Comparison of ENCODE assay signal across 10 cellular contexts in the genomic region with DNA sequence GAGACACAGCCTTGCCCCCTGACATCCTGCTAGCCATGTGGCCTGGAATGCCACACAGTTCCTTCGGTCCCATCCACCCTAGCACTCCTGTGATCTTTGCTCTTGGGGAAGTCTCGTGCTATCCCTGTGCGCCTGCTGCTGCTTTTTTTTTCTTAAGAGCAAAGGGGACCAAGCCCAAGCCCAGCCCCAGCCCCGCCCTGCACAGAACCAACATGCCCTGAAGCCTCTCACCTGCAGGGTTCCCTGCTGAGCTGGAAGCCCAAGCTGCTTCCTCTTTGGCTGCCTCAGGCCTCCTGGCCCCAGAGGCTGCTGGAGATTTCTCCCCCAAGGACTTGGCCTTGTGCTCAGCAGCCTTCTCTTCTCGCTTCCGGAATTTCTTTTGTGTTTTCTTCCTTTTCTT. TPM values are rescaled to one million over a fixed set of nuclear protein-coding genes. Genes with fewer than 3 reads are reported as not detected.
A peak's percentile ranks its signal among the peaks of the same experiment; 100 is the strongest.
DNase-seq lines count a peak whose midpoint lies in the region; ATAC-seq and TF ChIP-seq lines count a peak whose summit lies in the region.
"Had no signal": no experiment of that assay in that cellular context is flagged by ENCODE, and none has a peak within 500 bp of the region (broad histone marks: within the 10 kb centered on the region; RNA-seq: fewer than 3 reads in every experiment).

No MANE protein-coding gene starts in this region.

- H3K4me3 Mint-ChIP-seq in activated B cell treated with CpG ODN at 0.5 μM for 24 hours = peak overlapping the region; percentile 97

- H3K23ac ChIP-seq in mesendoderm (ENCODE audit: low read length) = no peak overlapping the region

- H3K18ac ChIP-seq in mesendoderm (ENCODE audit: low read length) = no peak overlapping the region

- H3K9ac ChIP-seq in mesendoderm (ENCODE audit: low read length) = peak overlapping the region; percentile 96

- H3K27me3 ChIP-seq in right atrium auricular region (no peaks in the 10 kb centered on the region), mesendoderm (ENCODE audit: insufficient read depth, low read length, poor library complexity) (no peaks in the 10 kb centered on the region)
- H3K27me3 ChIP-seq: heart left ventricle had no signal

- H2AK5ac ChIP-seq in mesendoderm (ENCODE audit: low read length) = no peak overlapping the region

- H3K27ac ChIP-seq in right atrium auricular region (no peak overlapping the region), mesendoderm (ENCODE audit: low read depth, low read length) (no peak overlapping the region)
- H3K27ac ChIP-seq: heart left ventricle had no signal

- H3K79me1 ChIP-seq in mesendoderm (ENCODE audit: low read length) = peaks cover 10% of the 10 kb centered on the region

- no peak for TF ChIP-seq CTCF in right atrium auricular region (IDR thresholded peaks at IDR 0.05)
- TF ChIP-seq CTCF in activated B cell treated with CpG ODN at 0.5 μM for 24 hours (IDR thresholded peaks at IDR 0.05) = no peak
- no peak for TF ChIP-seq CTCF in omental fat pad (IDR thresholded peaks at IDR 0.05)

- peaks cover 14% of the 10 kb centered on the region for H3K79me2 ChIP-seq in mesendoderm (ENCODE audit: control insufficient read depth, insufficient read depth, low read length)

- no peak overlapping the region for H4K5ac ChIP-seq in mesendoderm (ENCODE audit: low read length)

- H2BK120ac ChIP-seq in mesendoderm (ENCODE audit: low read depth, low read length) = no peak overlapping the region

- DNase-seq in cardiac septum (ENCODE audit: low spot score) (peak; percentile 49), right atrium auricular region (ENCODE audit: low spot score) (no peak), activated B cell treated with CpG ODN at 0.5 μM for 24 hours (peak; percentile 12), mesendoderm (peak; percentile 65), DMS114 treated with DMSO at 0.1 percent for 48 hours (lab: John Stamatoyannopoulos, UW; ENCODE audit: unreplicated experiment) (no peak), omental fat pad (ENCODE audit: low spot score) (no peak)
- DNase-seq: activated CD4-positive, alpha-beta T cell treated with anti-CD3 and anti-CD28 coated beads, Interleukin-2, amount 50 U/mL, for 48 hours had no signal

- intact Hi-C loops in cardiac septum (cut with DNase I) (loop anchor here (2.0 to 5.0 kb wide), 2 partner anchors 15 to 147 kb away; a partner anchor contains a TSS), activated B cell treated with CpG ODN at 0.5 μM for 24 hours (cut with micrococcal nuclease) (loop anchor here (10.0 kb wide), 1 partner anchor 731 kb away; a partner anchor contains a TSS)

- no peaks in the 10 kb centered on the region for H3K27me3 Mint-ChIP-seq in activated B cell treated with CpG ODN at 0.5 μM for 24 hours

- H3K4me1 Mint-ChIP-seq in activated B cell treated with CpG ODN at 0.5 μM for 24 hours = peaks cover 38% of the 10 kb centered on the region

- H3K4me3 ChIP-seq in right atrium auricular region (no peak overlapping the region), mesendoderm (ENCODE audit: low read length) (no peak overlapping the region)

- ATAC-seq in activated B cell treated with CpG ODN at 0.5 μM for 24 hours (ENCODE audit: low read depth) (no peak), GM21367 (IDR thresholded peaks at IDR 0.05; ENCODE audit: unreplicated experiment) (no peak), HG03108 (IDR thresholded peaks at IDR 0.05; ENCODE audit: unreplicated experiment) (no peak), omental fat pad (ENCODE audit: low FRiP score) (no peak)
- ATAC-seq: heart left ventricle had no signal

- no peak overlapping the region for H2BK5ac ChIP-seq in mesendoderm (ENCODE audit: low read length)

- no peak overlapping the region for H4K8ac ChIP-seq in mesendoderm (ENCODE audit: low read depth, low read length)

- POLR2A ChIA-PET in activated B cell treated with CpG ODN at 0.5 μM for 24 hours (lab: Charles Lee) = interaction anchor here (1.6 to 4.6 kb wide), 3 partner anchors 14 to 303 kb away, joined by 4 to 32 read pairs (median 4); a partner anchor contains a TSS

- H3K4me1 ChIP-seq in right atrium auricular region = peaks cover 0 to 32% of the 10 kb centered on the region in 2 donors
- H3K4me1 ChIP-seq in mesendoderm (ENCODE audit: control insufficient read depth, low read depth, low read length) = peaks cover 5% of the 10 kb centered on the region

- H3K9me3 ChIP-seq in right atrium auricular region = no peaks in the 10 kb centered on the region
- H3K9me3 ChIP-seq: heart left ventricle had no signal

- H3K4me2 ChIP-seq in mesendoderm (ENCODE audit: low read length) = no peak overlapping the region

- no peak overlapping the region for H3K27ac Mint-ChIP-seq in activated B cell treated with CpG ODN at 0.5 μM for 24 hours

- no peak overlapping the region for H3K4ac ChIP-seq in mesendoderm (ENCODE audit: low read depth, low read length)

- peaks cover 59% of the 10 kb centered on the region for H3K36me3 Mint-ChIP-seq in activated B cell treated with CpG ODN at 0.5 μM for 24 hours (ENCODE audit: low read depth)

- CTCF ChIA-PET in activated B cell treated with CpG ODN at 0.5 μM for 24 hours (lab: Charles Lee) = no interaction called here

- H3K9me3 Mint-ChIP-seq in activated B cell treated with CpG ODN at 0.5 μM for 24 hours = no peaks in the 10 kb centered on the region

- no CpG with 5 or more reads among the region's 6 CpGs for WGBS in mesendoderm (ENCODE audit: extremely low coverage, insufficient coverage, low lambda C conversion rate)

- H3K36me3 ChIP-seq in right atrium auricular region (peaks cover 44% of the 10 kb centered on the region), mesendoderm (ENCODE audit: control insufficient read depth, insufficient read depth, low read length) (peaks cover 9% of the 10 kb centered on the region)

- no peak overlapping the region for H2BK15ac ChIP-seq in mesendoderm (replicated peaks; ENCODE audit: low read depth)

- peak overlapping the region; percentile 29 for H3K56ac ChIP-seq in mesendoderm (ENCODE audit: low read length)

RNA-seq across cellular contexts. Expression of a gene that starts 1.8 kb away (rescaled TPM):
- total RNA-seq in cardiac septum (14.2 TPM), right atrium auricular region (10 to 100 TPM in 1 of 2 donors, 1 to 10 TPM in 1; 8.2 to 13.6 TPM), activated B cell treated with CpG ODN at 0.5 μM for 24 hours (22.4 and 23.9 TPM in 2 replicates), omental fat pad (10 to 100 TPM; 10.5 to 47.8 (median 14.5) TPM)
- polyA plus RNA-seq in mesendoderm (2013, experiment 1 of 2) = 22.8 TPM
- 22.6 TPM for polyA plus RNA-seq in mesendoderm (2013, experiment 2 of 2)

RNA-seq across cellular contexts. Expression of a gene that starts 13.8 kb away (rescaled TPM):
- total RNA-seq in cardiac septum (20.2 TPM), right atrium auricular region (10 to 100 TPM; 15.1 to 24.6 TPM), activated B cell treated with CpG ODN at 0.5 μM for 24 hours (40.7 and 45.7 TPM in 2 replicates), omental fat pad (10 to 100 TPM; 20.0 to 29.1 (median 24.5) TPM)
- 57.8 TPM for polyA plus RNA-seq in mesendoderm (2013, experiment 1 of 2)
- polyA plus RNA-seq in mesendoderm (2013, experiment 2 of 2) = 56.7 TPM

RNA-seq across cellular contexts. Expression of a gene that starts 13.9 kb away (rescaled TPM):
- total RNA-seq in cardiac septum (761 TPM), right atrium auricular region (1,000 to 10,000 TPM in 1 of 2 donors, 100 to 1,000 TPM in 1; 739 to 1,208 TPM), activated B cell treated with CpG ODN at 0.5 μM for 24 hours (3,786 and 4,134 TPM in 2 replicates), omental fat pad (1,000 to 10,000 TPM; 1,813 to 2,244 (median 1,961) TPM)
- 2,135 TPM for polyA plus RNA-seq in mesendoderm (2013, experiment 1 of 2)
- 2,151 TPM for polyA plus RNA-seq in mesendoderm (2013, experiment 2 of 2)

RNA-seq across cellular contexts. Expression of a gene that starts 22.1 kb away (rescaled TPM):
- total RNA-seq in cardiac septum (58.7 TPM), right atrium auricular region (10 to 100 TPM; 41.5 to 58.6 TPM), activated B cell treated with CpG ODN at 0.5 μM for 24 hours (33.6 and 38.9 TPM in 2 replicates), omental fat pad (10 to 100 TPM; 30.3 to 47.1 (median 41.1) TPM)
- 20.4 TPM for polyA plus RNA-seq in mesendoderm (2013, experiment 1 of 2)
- 20.1 TPM for polyA plus RNA-seq in mesendoderm (2013, experiment 2 of 2)

RNA-seq across cellular contexts. Expression of a gene that starts 22.2 kb away (rescaled TPM):
- 12.5 TPM for total RNA-seq in cardiac septum
- 10 to 100 TPM; 18.1 to 45.9 TPM for total RNA-seq in right atrium auricular region
- total RNA-seq in activated B cell treated with CpG ODN at 0.5 μM for 24 hours = 17.3 and 17.8 TPM in 2 replicates
- 66.8 TPM for polyA plus RNA-seq in mesendoderm (2013, experiment 1 of 2)
- 69.9 TPM for polyA plus RNA-seq in mesendoderm (2013, experiment 2 of 2)
- total RNA-seq in omental fat pad = 10 to 100 TPM in 3 of 4 donors, 1 to 10 TPM in 1; 8.4 to 25.5 (median 13.4) TPM

Comparison
In these comparisons a context has a peak if more than half of its experiments do, and no peak if none do; other contexts are left out.
1. DNase-seq: peak in cardiac septum (single experiment), activated B cell treated with CpG ODN at 0.5 μM for 24 hours (single experiment) and mesendoderm (single experiment); none in right atrium auricular region (single experiment), DMS114 treated with DMSO at 0.1 percent for 48 hours (single experiment) and omental fat pad (single experiment).